9 cellular contexts compared by ENCODE assay signal in genomic region chrX:154380153-154380552, GRCh38. TPM values are rescaled to one million over a fixed set of nuclear protein-coding genes. Genes with fewer than 3 reads are reported as not detected.
DNase-seq lines count a peak whose midpoint lies in the region; ATAC-seq, FAIRE-seq and TF ChIP-seq lines count a peak whose summit lies in the region.
"Had no signal": no experiment of that assay in that cellular context is flagged by ENCODE, and none has a peak within 500 bp of the region (broad histone marks: within the 10 kb centered on the region; RNA-seq: fewer than 3 reads in every experiment).

No MANE protein-coding gene starts in this region.

- TF ChIP-seq POLR2A in A549 (IDR thresholded peaks at IDR 0.05; ENCODE audit: low read length) = no peak

- peak overlapping the region; percentile 81 for H3K4me3 Mint-ChIP-seq in chondrocyte (ENCODE audit: unreplicated experiment)

- no peak for TF ChIP-seq CTCF in A549 (IDR thresholded peaks at IDR 0.05)
- TF ChIP-seq CTCF in chondrocyte (IDR thresholded peaks at IDR 0.05) = no peak

- H3K27me3 Mint-ChIP-seq in chondrocyte (ENCODE audit: low read depth) = no peaks in the 10 kb centered on the region

- no peak for TF ChIP-seq RAD21 in A549 (conservative IDR thresholded peaks at IDR 0.05 in 1 of 2, IDR thresholded peaks at IDR 0.05 in 1 of 2)

- WGBS in A549 (ENCODE audit: missing lambda C conversion rate) = 63% methylated on average over 2 of the region's 13 CpGs
- WGBS in HUES64 = 31% methylated on average over 13 of the region's 13 CpGs

- H3K9me3 ChIP-seq in A549 = no peaks in the 10 kb centered on the region
- H3K9me3 ChIP-seq in HUES64 (ENCODE audit: insufficient read depth, low read depth, low read length) = no peaks in the 10 kb centered on the region
- no peaks in the 10 kb centered on the region for H3K9me3 ChIP-seq in mucosa of stomach (ENCODE audit: control insufficient read depth, low read length)

- H3K4me3 ChIP-seq in A549 = peak overlapping the region; percentile 91
- H3K4me3 ChIP-seq in HUES64 (ENCODE audit: low read length) = peak overlapping the region; percentile 85
- peak overlapping the region; percentile 18 for H3K4me3 ChIP-seq in mucosa of stomach (ENCODE audit: low read length)

- CTCF ChIA-PET in A549 (lab: Yijun Ruan, JAX) = interaction anchor here (1.7 kb wide), 1 partner anchor 17 kb away, joined by 8 read pairs; no protein-coding TSS in a partner anchor

- H3K4me1 Mint-ChIP-seq in chondrocyte (ENCODE audit: low read depth) = peaks cover 48% of the 10 kb centered on the region

- POLR2A ChIA-PET in A549 (lab: Yijun Ruan, JAX) = interaction anchor here (1.6 kb wide), 1 partner anchor 9 kb away, joined by 11 read pairs; no protein-coding TSS in a partner anchor

- H3K36me3 ChIP-seq in HUES64 (ENCODE audit: insufficient read depth, low read length) = peaks cover 11% of the 10 kb centered on the region
- H3K36me3 ChIP-seq in mucosa of stomach (ENCODE audit: control insufficient read depth, insufficient read depth, low read length) = no peaks in the 10 kb centered on the region

- H3K27ac ChIP-seq in A549 (peak overlapping the region; percentile 86 to 96), HUES64 (ENCODE audit: low read depth, low read length) (peak overlapping the region; percentile 99; the same call in 1 of the 2 replicates)

- H3K27me3 ChIP-seq in HUES64 (ENCODE audit: insufficient read depth, low read length) (no peaks in the 10 kb centered on the region), mucosa of stomach (ENCODE audit: control insufficient read depth, insufficient read depth, low read length) (peaks cover 6% of the 10 kb centered on the region)

- no peaks in the 10 kb centered on the region for H3K9me3 Mint-ChIP-seq in chondrocyte (ENCODE audit: low read depth)

- peak overlapping the region; percentile 98 for H3K4me2 ChIP-seq in A549

- peaks cover 2% of the 10 kb centered on the region for H3K36me3 Mint-ChIP-seq in chondrocyte (ENCODE audit: low read depth)

- TF ChIP-seq EP300 in A549 (IDR thresholded peaks at IDR 0.05) = no peak

- peak overlapping the region; percentile 90 for H3K27ac Mint-ChIP-seq in chondrocyte (ENCODE audit: unreplicated experiment)

- no peak for FAIRE-seq in A549 (lab: Jason Lieb, UNC)
- FAIRE-seq: GM18507 had no signal

- no peak for ATAC-seq in A549

- DNase-seq in A549 (ENCODE audit: low read depth in 1 of 2, low spot score in 1 of 2) (no peak), chondrocyte (ENCODE audit: low spot score) (no peak), NCI-H345 (lab: John Stamatoyannopoulos, UW) (no peak), NCI-H748 treated with DMSO at 0.1 percent for 48 hours (lab: John Stamatoyannopoulos, UW) (no peak), NCI-H1417 treated with DMSO at 0.1 percent for 48 hours (lab: John Stamatoyannopoulos, UW) (no peak)
- no peak for DNase-seq in activated CD4-positive, CD25-positive, alpha-beta regulatory T cell (lab: John Stamatoyannopoulos, UW)

- H3K9ac ChIP-seq in HUES64 (ENCODE audit: low read depth, low read length) = peak overlapping the region; percentile 96
- H3K9ac ChIP-seq in mucosa of stomach (ENCODE audit: low read length) = peak overlapping the region; percentile 94

- H3K4me1 ChIP-seq in A549 (peaks cover 27% of the 10 kb centered on the region), HUES64 (ENCODE audit: insufficient read depth, low read length) (peaks cover 5% of the 10 kb centered on the region), mucosa of stomach (ENCODE audit: control insufficient read depth, insufficient read depth, low read length) (peaks cover 17% of the 10 kb centered on the region)

TF ChIP-seq in A549, 52 proteins besides CTCF, POLR2A, EP300 and RAD21 (continues in another document):
- TF ChIP-seq HOXA7 (CRISPR knock-in tag; IDR thresholded peaks at IDR 0.05) (no peak), EHMT2 (IDR thresholded peaks at IDR 0.05; ENCODE audit: low read depth) (no peak), E2F6 (IDR thresholded peaks at IDR 0.05; ENCODE audit: borderline replicate concordance, low read depth) (no peak), CBX8 (IDR thresholded peaks at IDR 0.05) (no peak), CHD2 (IDR thresholded peaks at IDR 0.05; ENCODE audit: low read length, partially characterized antibody) (no peak), MYC (IDR thresholded peaks at IDR 0.05; ENCODE audit: borderline replicate concordance, low read length) (no peak), FOSB (CRISPR knock-in tag; IDR thresholded peaks at IDR 0.05) (no peak), ELK1 (IDR thresholded peaks at IDR 0.05; ENCODE audit: low read depth, low read length) (no peak), NFE2L2 (conservative IDR thresholded peaks at IDR 0.05; ENCODE audit: low read length) (no peak), USF2 (IDR thresholded peaks at IDR 0.05) (no peak), RCOR1 (IDR thresholded peaks at IDR 0.05; ENCODE audit: low read depth, low read length) (no peak), RARB (CRISPR knock-in tag; IDR thresholded peaks at IDR 0.05) (no peak)

RNA-seq across cellular contexts. Expression of gene EMD, which starts 1.1 kb away (rescaled TPM):
- polyA plus RNA-seq in A549 (2011; rRNA removed) = 34.6 and 40.7 TPM in 2 replicates
- 69.1 and 94.4 TPM in 2 replicates for polyA plus RNA-seq in A549 (2012; cell fraction: cytosol; rRNA removed)
- 86.5 and 123 TPM in 2 replicates for polyA plus RNA-seq in A549 (2012; cell fraction: nucleus; rRNA removed)
- polyA plus RNA-seq in A549 (2017; fragmentation: RNase III; extraction: RNeasy Plus Mini Kit Qiagen cat#74134 plus additional on column Dnase treatment) = 126 to 131 TPM (median 130 TPM) in 3 replicates
- 44.1 and 55.6 TPM in 2 replicates for polyA minus RNA-seq in A549 (2011; rRNA and poly(A)+ RNA removed)
- 78.8 TPM for polyA plus RNA-seq in HUES64 (2013, experiment 1 of 2)
- polyA plus RNA-seq in HUES64 (2013, experiment 2 of 2) = 81.5 TPM
- 66.3 to 81.7 TPM (median 81.1 TPM) in 3 replicates for total RNA-seq in chondrocyte

RNA-seq across cellular contexts. Expression of gene FLNA, which starts 5.7 kb away (rescaled TPM):
- polyA plus RNA-seq in A549 (2011; rRNA removed) = 303 and 351 TPM in 2 replicates
- polyA plus RNA-seq in A549 (2012; cell fraction: cytosol; rRNA removed) = 552 and 728 TPM in 2 replicates
- 3,208 and 3,689 TPM in 2 replicates for polyA plus RNA-seq in A549 (2012; cell fraction: nucleus; rRNA removed)
- 1,116 to 1,252 TPM (median 1,118 TPM) in 3 replicates for polyA plus RNA-seq in A549 (2017; fragmentation: RNase III; extraction: RNeasy Plus Mini Kit Qiagen cat#74134 plus additional on column Dnase treatment)
- 1,164 and 1,868 TPM in 2 replicates for polyA minus RNA-seq in A549 (2011; rRNA and poly(A)+ RNA removed)
- 558 TPM for polyA plus RNA-seq in HUES64 (2013, experiment 1 of 2)
- polyA plus RNA-seq in HUES64 (2013, experiment 2 of 2) = 531 TPM
- total RNA-seq in chondrocyte = 1,923 to 4,327 TPM (median 4,325 TPM) in 3 replicates

RNA-seq across cellular contexts. Expression of gene RPL10, which starts 18.0 kb away (rescaled TPM):
- polyA plus RNA-seq in A549 (2011; rRNA removed) = 3,216 and 3,468 TPM in 2 replicates
- 4,988 and 5,624 TPM in 2 replicates for polyA plus RNA-seq in A549 (2012; cell fraction: cytosol; rRNA removed)
- 3,974 and 5,274 TPM in 2 replicates for polyA plus RNA-seq in A549 (2012; cell fraction: nucleus; rRNA removed)
- polyA plus RNA-seq in A549 (2017; fragmentation: RNase III; extraction: RNeasy Plus Mini Kit Qiagen cat#74134 plus additional on column Dnase treatment) = 4,594 to 4,829 TPM (median 4,804 TPM) in 3 replicates
- 1,628 and 1,978 TPM in 2 replicates for polyA minus RNA-seq in A549 (2011; rRNA and poly(A)+ RNA removed)
- polyA plus RNA-seq in HUES64 (2013, experiment 1 of 2) = 2,446 TPM
- 2,506 TPM for polyA plus RNA-seq in HUES64 (2013, experiment 2 of 2)
- total RNA-seq in chondrocyte = 1,847 to 2,160 TPM (median 2,120 TPM) in 3 replicates

RNA-seq across cellular contexts. Expression of gene DNASE1L1, which starts 28.9 kb away (rescaled TPM):
- polyA plus RNA-seq in A549 (2011; rRNA removed) = 14.3 and 21.6 TPM in 2 replicates
- polyA plus RNA-seq in A549 (2012; cell fraction: cytosol; rRNA removed) = 16.3 and 23.8 TPM in 2 replicates
- polyA plus RNA-seq in A549 (2012; cell fraction: nucleus; rRNA removed) = 38.6 and 39.1 TPM in 2 replicates
- 20.9 to 24.5 TPM (median 24.4 TPM) in 3 replicates for polyA plus RNA-seq in A549 (2017; fragmentation: RNase III; extraction: RNeasy Plus Mini Kit Qiagen cat#74134 plus additional on column Dnase treatment)
- polyA minus RNA-seq in A549 (2011; rRNA and poly(A)+ RNA removed) = 15.2 and 23.5 TPM in 2 replicates
- 6.3 TPM for polyA plus RNA-seq in HUES64 (2013, experiment 1 of 2)
- polyA plus RNA-seq in HUES64 (2013, experiment 2 of 2) = 7.5 TPM
- 39.4 to 44.5 TPM (median 40.8 TPM) in 3 replicates for total RNA-seq in chondrocyte

RNA-seq across cellular contexts. Expression of gene TAFAZZIN, which starts 31.2 kb away (rescaled TPM):
- 32.6 and 36.9 TPM in 2 replicates for polyA plus RNA-seq in A549 (2011; rRNA removed)
- polyA plus RNA-seq in A549 (2012; cell fraction: cytosol; rRNA removed) = 35.6 and 45.5 TPM in 2 replicates
- 150 and 154 TPM in 2 replicates for polyA plus RNA-seq in A549 (2012; cell fraction: nucleus; rRNA removed)
- 25.7 to 36.3 TPM (median 34.4 TPM) in 3 replicates for polyA plus RNA-seq in A549 (2017; fragmentation: RNase III; extraction: RNeasy Plus Mini Kit Qiagen cat#74134 plus additional on column Dnase treatment)
- polyA minus RNA-seq in A549 (2011; rRNA and poly(A)+ RNA removed) = 28.0 and 35.3 TPM in 2 replicates
- 11.5 TPM for polyA plus RNA-seq in HUES64 (2013, experiment 1 of 2)
- polyA plus RNA-seq in HUES64 (2013, experiment 2 of 2) = 20.0 TPM
- total RNA-seq in chondrocyte = 33.4 to 39.1 TPM (median 38.7 TPM) in 3 replicates

Comparison
In these comparisons a context has a peak if more than half of its experiments do, and no peak if none do; other contexts are left out.
1. H3K4me3 ChIP-seq: peak in every context shown above with its lines; median percentile 91 in A549; 85 in HUES64; 18 in mucosa of stomach.